Comparison of ENCODE assay signal across 11 cellular contexts in genomic region chr17:38727661-38728220, GRCh38. TPM values are rescaled to one million over a fixed set of nuclear protein-coding genes. Genes with fewer than 3 reads are reported as not detected.
A peak's percentile ranks its signal among the peaks of the same experiment; 100 is the strongest.
DNase-seq lines count a peak whose midpoint lies in the region; ATAC-seq and TF ChIP-seq lines count a peak whose summit lies in the region.
"Had no signal": no experiment of that assay in that cellular context is flagged by ENCODE, and none has a peak within 500 bp of the region (broad histone marks: within the 10 kb centered on the region; RNA-seq: fewer than 3 reads in every experiment).

No MANE protein-coding gene starts in this region.

- no peaks in the 10 kb centered on the region for H3K9me2 ChIP-seq in GM23338 (ENCODE audit: insufficient read depth)

- no peaks in the 10 kb centered on the region for H3K79me2 ChIP-seq in GM23338 (replicated peaks; ENCODE audit: insufficient read depth)

- H3K4me1 ChIP-seq in GM23338 (ENCODE audit: insufficient read depth) = peaks cover 18% of the 10 kb centered on the region

- TF ChIP-seq CTCF in GM23338 (conservative IDR thresholded peaks at IDR 0.05; ENCODE audit: low read depth in 2 of 2) (no peak), endothelial cell (IDR thresholded peaks at IDR 0.05; ENCODE audit: unreplicated experiment) (no peak)

- H3K4me3 ChIP-seq in GM23338 = no peak overlapping the region
- H3K4me3 ChIP-seq: tibial artery had no signal

- no peak for DNase-seq in GM23338 (ENCODE audit: low spot score)
- DNase-seq in activated CD8-positive, alpha-beta memory T cell treated with anti-CD3 and anti-CD28 coated beads for 24 hours = peak; percentile 86
- no peak for DNase-seq in endothelial cell (ENCODE audit: low spot score)
- peak; percentile 43 for DNase-seq in stimulated activated CD8-positive, alpha-beta memory T cell treated with anti-CD3 and anti-CD28 coated beads, Interleukin-15, amount 100 ng/mL, for 1 hour (ENCODE audit: low read depth)
- no peak for DNase-seq in NCI-H2107 (lab: John Stamatoyannopoulos, UW)
- no peak for DNase-seq in NCI-H524 (lab: John Stamatoyannopoulos, UW)
- no peak for DNase-seq in medulla oblongata (ENCODE audit: extremely low spot score)
- DNase-seq: DMS53, tibial artery had no signal

- no peaks in the 10 kb centered on the region for H3K9me3 Mint-ChIP-seq in GM23338
- no peaks in the 10 kb centered on the region for H3K9me3 Mint-ChIP-seq in endothelial cell (ENCODE audit: unreplicated experiment)

- H3K27ac Mint-ChIP-seq in GM23338 (no peak overlapping the region), endothelial cell (ENCODE audit: unreplicated experiment) (peak overlapping the region; percentile 3)

- H3K36me3 Mint-ChIP-seq in GM23338 (ENCODE audit: low read depth) = peaks cover 2% of the 10 kb centered on the region; the same call in 1 of the 3 replicates
- peaks cover 13% of the 10 kb centered on the region for H3K36me3 Mint-ChIP-seq in endothelial cell (ENCODE audit: low read depth, unreplicated experiment)

- no peaks in the 10 kb centered on the region for H3K36me3 ChIP-seq in GM23338 (ENCODE audit: insufficient read depth)

- H4K20me1 ChIP-seq in GM23338 (replicated peaks; ENCODE audit: insufficient read depth) = no peaks in the 10 kb centered on the region

- no peak overlapping the region for H3K4me2 ChIP-seq in GM23338
- H3K4me2 ChIP-seq: KMS-11 had no signal

- H3K4me1 Mint-ChIP-seq in GM23338 = peaks cover 34% of the 10 kb centered on the region
- H3K4me1 Mint-ChIP-seq in endothelial cell (ENCODE audit: unreplicated experiment) = peaks cover 32% of the 10 kb centered on the region

- H3F3A ChIP-seq in GM23338 (replicated peaks; ENCODE audit: low read depth) = peaks cover 3% of the 10 kb centered on the region; the same call in 1 of the 2 replicates

- H3K27me3 Mint-ChIP-seq in GM23338 (ENCODE audit: insufficient read depth, low read depth, poor library complexity) (peaks cover 35% of the 10 kb centered on the region), endothelial cell (ENCODE audit: unreplicated experiment) (peaks cover 11% of the 10 kb centered on the region)

- peaks cover 22% of the 10 kb centered on the region for H3K27me3 ChIP-seq in GM23338 (ENCODE audit: insufficient read depth)
- H3K27me3 ChIP-seq: tibial artery had no signal

- ATAC-seq in GM23338 = no peak
- ATAC-seq in GM21717 (IDR thresholded peaks at IDR 0.05; ENCODE audit: unreplicated experiment) = no peak

- H2AFZ ChIP-seq in GM23338 = no peak overlapping the region

- H3K27ac ChIP-seq in GM23338 (ENCODE audit: low read depth) = no peak overlapping the region
- H3K27ac ChIP-seq: KMS-11, tibial artery had no signal

- H3K4me3 Mint-ChIP-seq in GM23338 (no peak overlapping the region; the same call in 2 of the 3 replicates), endothelial cell (ENCODE audit: unreplicated experiment) (peak overlapping the region; percentile 13)

TF ChIP-seq in GM23338, 12 proteins besides CTCF, POLR2A, EP300 and RAD21:
- TF ChIP-seq JUNB (IDR thresholded peaks at IDR 0.05; ENCODE audit: unreplicated experiment) (no peak), EZH2 (IDR thresholded peaks at IDR 0.05; ENCODE audit: low read depth, unreplicated experiment) (peak; percentile 2), EZH2phosphoT487 (IDR thresholded peaks at IDR 0.05; ENCODE audit: unreplicated experiment) (no peak), ZNF462 (CRISPR knock-in tag; IDR thresholded peaks at IDR 0.05) (no peak), ZNF331 (CRISPR knock-in tag; IDR thresholded peaks at IDR 0.05; ENCODE audit: low read depth) (no peak)

RNA-seq across cellular contexts. Expression of gene CISD3, which starts 2.4 kb away (rescaled TPM):
- total RNA-seq in GM23338 (2014; rRNA removed; shearing (Covaris generic)) = 0.94 and 3.4 TPM in 2 replicates
- polyA plus RNA-seq in GM23338 (2016; fragmentation: Nextera tagmentation; extraction: Ambion mirVana) = 8.9 and 9.9 TPM in 2 replicates
- total RNA-seq in endothelial cell (ENCODE audit: unreplicated experiment) = 17.0 TPM

RNA-seq across cellular contexts. Expression of gene PCGF2, which starts 20.4 kb away (rescaled TPM):
- total RNA-seq in GM23338 (2014; rRNA removed; shearing (Covaris generic)) = 21.1 and 23.4 TPM in 2 replicates
- polyA plus RNA-seq in GM23338 (2016; fragmentation: Nextera tagmentation; extraction: Ambion mirVana) = 51.9 and 60.9 TPM in 2 replicates
- 79.4 TPM for total RNA-seq in endothelial cell (ENCODE audit: unreplicated experiment)

RNA-seq across cellular contexts. Expression of gene MLLT6, which starts 22.7 kb away (rescaled TPM):
- total RNA-seq in GM23338 (2014; rRNA removed; shearing (Covaris generic)) = 2.8 and 3.3 TPM in 2 replicates
- 1.8 and 2.6 TPM in 2 replicates for polyA plus RNA-seq in GM23338 (2016; fragmentation: Nextera tagmentation; extraction: Ambion mirVana)
- 33.8 TPM for total RNA-seq in endothelial cell (ENCODE audit: unreplicated experiment)

RNA-seq across cellular contexts. Expression of gene PSMB3, which starts 24.8 kb away (rescaled TPM):
- 250 and 270 TPM in 2 replicates for total RNA-seq in GM23338 (2014; rRNA removed; shearing (Covaris generic))
- polyA plus RNA-seq in GM23338 (2016; fragmentation: Nextera tagmentation; extraction: Ambion mirVana) = 523 and 558 TPM in 2 replicates
- total RNA-seq in endothelial cell (ENCODE audit: unreplicated experiment) = 175 TPM

RNA-seq across cellular contexts. Expression of gene EPOP, which starts 53.0 kb away (rescaled TPM):
- 1.7 and 2.4 TPM in 2 replicates for total RNA-seq in GM23338 (2014; rRNA removed; shearing (Covaris generic))
- polyA plus RNA-seq in GM23338 (2016; fragmentation: Nextera tagmentation; extraction: Ambion mirVana) = 0.42 and 0.82 TPM in 2 replicates
- 1.3 TPM for total RNA-seq in endothelial cell (ENCODE audit: unreplicated experiment)

Comparison
In these comparisons a context has a peak if more than half of its experiments do, and no peak if none do; other contexts are left out.
1. DNase-seq: peak in activated CD8-positive, alpha-beta memory T cell treated with anti-CD3 and anti-CD28 coated beads for 24 hours (single experiment) and stimulated activated CD8-positive, alpha-beta memory T cell treated with anti-CD3 and anti-CD28 coated beads, Interleukin-15, amount 100 ng/mL, for 1 hour (single experiment); none in GM23338 (single experiment), endothelial cell (single experiment), NCI-H2107 (single experiment), NCI-H524 (0 of 2) and medulla oblongata (single experiment).